ENCODE assay signal across 10 cellular contexts in genomic region chr2:104856086-104856972, GRCh38. TPM values are rescaled to one million over a fixed set of nuclear protein-coding genes. Genes with fewer than 3 reads are reported as not detected.
DNase-seq lines count a peak whose midpoint lies in the region; TF ChIP-seq lines count a peak whose summit lies in the region.
"Had no signal": no experiment of that assay in that cellular context is flagged by ENCODE, and none has a peak within 500 bp of the region (broad histone marks: within the 10 kb centered on the region; RNA-seq: fewer than 3 reads in every experiment).

No MANE protein-coding gene starts in this region.

- CTCF ChIA-PET in HEK293 (lab: Yijun Ruan, JAX) = no interaction called here

- no peak overlapping the region for H3K27ac Mint-ChIP-seq in mesothelial cell of epicardium
- no peak overlapping the region for H3K27ac Mint-ChIP-seq in activated T-helper 2 cell treated with anti-CD3 and anti-CD28 coated beads, Interferon-gamma antibody, Interleukin-2, Interleukin-4, amounts not matched to agents 10 μg/mL and 5 μg/mL and 100 μg/mL, durations not matched to agents 14 hours and 24 hours and 36 hours

- H3K4me3 Mint-ChIP-seq in mesothelial cell of epicardium = peak overlapping the region; percentile 13
- no peak overlapping the region for H3K4me3 Mint-ChIP-seq in activated T-helper 2 cell treated with anti-CD3 and anti-CD28 coated beads, Interferon-gamma antibody, Interleukin-2, Interleukin-4, amounts not matched to agents 10 μg/mL and 5 μg/mL and 100 μg/mL, durations not matched to agents 14 hours and 24 hours and 36 hours (ENCODE audit: low read depth)

- H3K27ac ChIP-seq in HEK293 (ENCODE audit: extremely low read depth, low read depth, low read length) (peak overlapping the region; percentile 97), ascending aorta (no peak overlapping the region)
- H3K27ac ChIP-seq: thyroid gland had no signal

- peak; percentile 58 for DNase-seq in CD1c-positive myeloid dendritic cell (ENCODE audit: extremely low spot score)
- no peak for DNase-seq in ascending aorta (ENCODE audit: low spot score in 2 of 2)
- DNase-seq in mesothelial cell of epicardium (ENCODE audit: low spot score in 2 of 2, unreplicated experiment in 2 of 2) = no peak
- no peak for DNase-seq in NK-92 (lab: John Stamatoyannopoulos, UW; ENCODE audit: unreplicated experiment)
- DNase-seq in LoVo (ENCODE audit: low spot score) = no peak
- no peak for DNase-seq in activated T-helper 2 cell treated with anti-CD3 and anti-CD28 coated beads, Interferon-gamma antibody, Interleukin-2, Interleukin-4, amounts not matched to agents 10 μg/mL and 5 μg/mL and 100 μg/mL, durations not matched to agents 14 hours and 24 hours and 36 hours (ENCODE audit: low spot score)
- DNase-seq in hippocampal formation (lab: John Stamatoyannopoulos, UW) = no peak
- DNase-seq: IMR-90, thyroid gland had no signal

- peaks cover 2% of the 10 kb centered on the region for H3K36me3 Mint-ChIP-seq in mesothelial cell of epicardium
- peaks cover 7% of the 10 kb centered on the region for H3K36me3 Mint-ChIP-seq in activated T-helper 2 cell treated with anti-CD3 and anti-CD28 coated beads, Interferon-gamma antibody, Interleukin-2, Interleukin-4, amounts not matched to agents 10 μg/mL and 5 μg/mL and 100 μg/mL, durations not matched to agents 14 hours and 24 hours and 36 hours (ENCODE audit: low read depth)

- H3K4me1 ChIP-seq in HEK293 (ENCODE audit: control insufficient read depth, insufficient read depth, low read length) (peaks cover 2% of the 10 kb centered on the region; the same call in 1 of the 2 replicates), ascending aorta (peaks cover 0 to 8% of the 10 kb centered on the region in 2 donors)

- intact Hi-C loops in ascending aorta (cut with DNase I) = no loop called here
- intact Hi-C loops in activated T-helper 2 cell treated with anti-CD3 and anti-CD28 coated beads, Interferon-gamma antibody, Interleukin-2, Interleukin-4, amounts not matched to agents 10 μg/mL and 5 μg/mL and 100 μg/mL, durations not matched to agents 14 hours and 24 hours and 36 hours (cut with micrococcal nuclease) = no loop called here

- H3K9me3 Mint-ChIP-seq in mesothelial cell of epicardium = no peaks in the 10 kb centered on the region
- no peaks in the 10 kb centered on the region for H3K9me3 Mint-ChIP-seq in activated T-helper 2 cell treated with anti-CD3 and anti-CD28 coated beads, Interferon-gamma antibody, Interleukin-2, Interleukin-4, amounts not matched to agents 10 μg/mL and 5 μg/mL and 100 μg/mL, durations not matched to agents 14 hours and 24 hours and 36 hours

- TF ChIP-seq CTCF in HEK293 (tag by site-specific recombination; IDR thresholded peaks at IDR 0.05) (no peak), ascending aorta (IDR thresholded peaks at IDR 0.05) (no peak), mesothelial cell of epicardium (IDR thresholded peaks at IDR 0.05; ENCODE audit: unreplicated experiment) (no peak)

- H3K27me3 ChIP-seq in ascending aorta = peaks cover 19% of the 10 kb centered on the region

- H3K36me3 ChIP-seq in HEK293 (ENCODE audit: control insufficient read depth in 2 of 2, insufficient read depth in 1 of 2, low read length in 2 of 2) (peaks cover 6 to 8% of the 10 kb centered on the region in 2 experiments), ascending aorta (no peaks in the 10 kb centered on the region)
- H3K36me3 ChIP-seq: thyroid gland had no signal

- H3K4me1 Mint-ChIP-seq in mesothelial cell of epicardium = peaks cover 20% of the 10 kb centered on the region
- H3K4me1 Mint-ChIP-seq in activated T-helper 2 cell treated with anti-CD3 and anti-CD28 coated beads, Interferon-gamma antibody, Interleukin-2, Interleukin-4, amounts not matched to agents 10 μg/mL and 5 μg/mL and 100 μg/mL, durations not matched to agents 14 hours and 24 hours and 36 hours (ENCODE audit: low read depth) = peaks cover 22% of the 10 kb centered on the region

- peaks cover 82% of the 10 kb centered on the region for H3K27me3 Mint-ChIP-seq in mesothelial cell of epicardium (ENCODE audit: low read depth)
- peaks cover 73% of the 10 kb centered on the region for H3K27me3 Mint-ChIP-seq in activated T-helper 2 cell treated with anti-CD3 and anti-CD28 coated beads, Interferon-gamma antibody, Interleukin-2, Interleukin-4, amounts not matched to agents 10 μg/mL and 5 μg/mL and 100 μg/mL, durations not matched to agents 14 hours and 24 hours and 36 hours (ENCODE audit: low read depth)

- peak overlapping the region; percentile 24 for H3K4me3 ChIP-seq in HEK293 (ENCODE audit: low read depth, low read length)
- H3K4me3 ChIP-seq in ascending aorta = peak overlapping the region; percentile 35 to 46
- H3K4me3 ChIP-seq: thyroid gland had no signal

- POLR2A ChIA-PET in HEK293 (lab: Yijun Ruan, JAX) = no interaction called here

- no peaks in the 10 kb centered on the region for H3K9me3 ChIP-seq in HEK293 (ENCODE audit: control insufficient read depth, insufficient read depth, low read depth, low read length)
- H3K9me3 ChIP-seq in ascending aorta = no peaks in the 10 kb centered on the region
- H3K9me3 ChIP-seq: thyroid gland had no signal

TF ChIP-seq in HEK293, 187 proteins besides CTCF, POLR2A, EP300 and RAD21 (continues in another document):
- TF ChIP-seq ZNF473 (tag by site-specific recombination; IDR thresholded peaks at IDR 0.05) (no peak), SETDB1 (IDR thresholded peaks at IDR 0.05; ENCODE audit: insufficient read length, low read length) (no peak), ZNF645 (tag by site-specific recombination; IDR thresholded peaks at IDR 0.05) (no peak), ZNF585B (tag by site-specific recombination; IDR thresholded peaks at IDR 0.05) (no peak), ZNF23 (tag by site-specific recombination; IDR thresholded peaks at IDR 0.05; ENCODE audit: borderline replicate concordance) (no peak), ZBTB17 (tag by site-specific recombination; IDR thresholded peaks at IDR 0.05) (no peak), PRDM2 (tag by site-specific recombination; IDR thresholded peaks at IDR 0.05; ENCODE audit: borderline replicate concordance) (no peak), ZNF560 (tag by site-specific recombination; IDR thresholded peaks at IDR 0.05; ENCODE audit: borderline replicate concordance) (no peak)

RNA-seq across cellular contexts. Expression of gene POU3F3, which starts 2.4 kb away (rescaled TPM):
- total RNA-seq in ascending aorta (0.21 TPM), mesothelial cell of epicardium (not detected in 3 replicates)
- not detected in 2 replicates for total RNA-seq in activated T-helper 2 cell treated with anti-CD3 and anti-CD28 coated beads, Interferon-gamma antibody, Interleukin-2, Interleukin-4, amounts not matched to agents 10 μg/mL and 5 μg/mL and 100 μg/mL, durations not matched to agents 14 hours and 24 hours and 36 hours
- total RNA-seq: IMR-90 had no signal
